ENCODE assay signal across 27 cellular contexts in the genomic region with DNA sequence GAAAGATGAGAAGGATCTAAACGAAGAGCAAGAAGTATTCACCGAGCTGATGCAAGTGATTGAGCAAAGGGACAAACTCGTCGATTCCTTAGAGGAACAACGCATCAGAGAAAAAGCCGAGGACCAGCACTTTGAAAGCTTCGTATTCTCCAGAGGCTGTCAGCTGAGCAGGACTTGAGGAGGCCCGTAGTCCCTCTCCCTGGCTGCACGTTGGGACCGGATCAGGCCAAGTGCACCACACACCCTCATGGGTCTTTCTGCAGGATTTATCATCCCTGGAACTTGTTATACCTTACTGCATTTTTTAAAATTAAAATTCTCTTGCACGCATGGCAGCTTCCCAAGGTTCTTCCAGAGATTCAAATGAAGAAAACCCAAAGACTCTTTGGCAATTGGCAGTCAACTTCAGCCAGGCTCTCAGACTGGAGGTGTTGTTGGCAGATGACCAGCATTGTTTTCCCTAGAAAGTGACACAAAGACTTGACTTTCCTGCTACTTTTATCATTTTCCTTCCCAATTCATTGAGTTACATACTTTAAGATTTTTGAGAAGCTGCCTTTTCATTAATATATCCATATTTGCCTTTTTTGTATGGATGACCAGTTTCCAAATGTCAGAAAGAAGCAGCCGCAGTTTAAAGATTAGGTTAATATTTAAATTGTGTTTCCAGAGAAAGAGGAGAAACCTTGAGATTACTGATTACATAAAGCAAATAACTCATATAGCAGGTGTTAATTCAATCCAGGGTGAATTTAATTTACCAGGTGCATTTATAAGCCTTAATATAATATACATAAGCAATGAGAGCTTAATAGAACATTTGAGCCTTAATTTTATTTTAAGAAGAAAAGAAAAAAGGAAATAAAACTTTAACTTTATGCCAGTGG. TPM values are rescaled to one million over a fixed set of nuclear protein-coding genes. Genes with fewer than 3 reads are reported as not detected.
DNase-seq lines count a peak whose midpoint lies in the region; ATAC-seq, FAIRE-seq and TF ChIP-seq lines count a peak whose summit lies in the region.
"Had no signal": no experiment of that assay in that cellular context is flagged by ENCODE, and none has a peak within 500 bp of the region (broad histone marks: within the 10 kb centered on the region; RNA-seq: fewer than 3 reads in every experiment).

No MANE protein-coding gene starts in this region.

- no peak overlapping the region for H3K4me3 ChIP-seq in CD4-positive, CD25-positive, alpha-beta regulatory T cell (ENCODE audit: low read depth, low read length)
- H3K4me3 ChIP-seq in CD4-positive, alpha-beta memory T cell (ENCODE audit: low read length in 2 of 2), result no peak overlapping the region
- peak overlapping the region; percentile 3 for H3K4me3 ChIP-seq in endocrine pancreas (ENCODE audit: control insufficient read depth, insufficient read depth, low read length)
- H3K4me3 ChIP-seq in osteoblast (ENCODE audit: insufficient read depth, low read length), result no peak overlapping the region
- no peak overlapping the region for H3K4me3 ChIP-seq in effector memory CD4-positive, alpha-beta T cell (ENCODE audit: insufficient read depth, low read depth, low read length, poor library complexity, severe bottlenecking)
- H3K4me3 ChIP-seq: A549; BLaER1 treated with 17β-estradiol and CSF1 and Interleukin-3, amounts not matched to agents 10 nM and 100 nM; GM12878; SK-N-MC had no signal

- peaks cover 5% of the 10 kb centered on the region for H3K36me3 Mint-ChIP-seq in CD4-positive, CD25-positive, alpha-beta regulatory T cell
- H3K36me3 Mint-ChIP-seq in CD4-positive, alpha-beta memory T cell, result peaks cover 0 to 14% of the 10 kb centered on the region in 2 donors
- no peaks in the 10 kb centered on the region for H3K36me3 Mint-ChIP-seq in T-cell

- CTCF ChIA-PET in CD4-positive, alpha-beta memory T cell (lab: Charles Lee; ENCODE audit: partially characterized antibody), result interaction anchor here (2.1 to 3.8 kb wide), 2 partner anchors 8 to 27 kb away, joined by 16 to 17 read pairs; no protein-coding TSS in a partner anchor
- CTCF ChIA-PET in T-cell (lab: Charles Lee), result interaction anchor here in 1 of 2 donors (0.5 kb wide), 1 partner anchor 16 kb away, joined by 4 read pairs; no protein-coding TSS in a partner anchor

- H3K27ac ChIP-seq in CD4-positive, CD25-positive, alpha-beta regulatory T cell (ENCODE audit: insufficient read depth, low read length, poor library complexity, severe bottlenecking), result no peak overlapping the region
- no peak overlapping the region for H3K27ac ChIP-seq in CD4-positive, alpha-beta memory T cell (ENCODE audit: low read depth, low read length)
- H3K27ac ChIP-seq in osteoblast (ENCODE audit: low read depth, low read length), result no peak overlapping the region
- H3K27ac ChIP-seq in effector memory CD4-positive, alpha-beta T cell (ENCODE audit: insufficient read depth, low read length, poor library complexity, severe bottlenecking), result no peak overlapping the region
- H3K27ac ChIP-seq: A549; BLaER1 treated with 17β-estradiol and CSF1 and Interleukin-3, amounts not matched to agents 10 nM and 100 nM; SK-N-MC had no signal

- intact Hi-C loops in CD4-positive, alpha-beta memory T cell (cut with micrococcal nuclease), result no loop called here

- TF ChIP-seq POLR2A in GM12891 (IDR thresholded peaks at IDR 0.05; ENCODE audit: low read depth, low read length), result no peak

- H3K4me1 Mint-ChIP-seq in CD4-positive, CD25-positive, alpha-beta regulatory T cell, result peaks cover 18 to 66% (median 35%) of the 10 kb centered on the region in 4 donors
- peaks cover 42 to 69% (median 55%) of the 10 kb centered on the region in 4 donors for H3K4me1 Mint-ChIP-seq in CD4-positive, alpha-beta memory T cell
- H3K4me1 Mint-ChIP-seq in T-cell, result peaks cover 64 to 66% (median 65%) of the 10 kb centered on the region in 3 donors

- no peaks in the 10 kb centered on the region for H3K27me3 ChIP-seq in CD4-positive, CD25-positive, alpha-beta regulatory T cell (ENCODE audit: control insufficient read depth, insufficient read depth, low read length)
- no peaks in the 10 kb centered on the region for H3K27me3 ChIP-seq in CD4-positive, alpha-beta memory T cell (ENCODE audit: insufficient read depth, low read length)
- no peaks in the 10 kb centered on the region for H3K27me3 ChIP-seq in endocrine pancreas (ENCODE audit: control insufficient read depth, insufficient read depth, low read length)
- no peaks in the 10 kb centered on the region for H3K27me3 ChIP-seq in osteoblast (ENCODE audit: insufficient read depth, low read length)
- H3K27me3 ChIP-seq in effector memory CD4-positive, alpha-beta T cell (replicated peaks; ENCODE audit: control insufficient read depth, insufficient read depth, low read length, poor library complexity, severe bottlenecking), result no peaks in the 10 kb centered on the region
- H3K27me3 ChIP-seq: BLaER1 treated with 17β-estradiol and CSF1 and Interleukin-3, amounts not matched to agents 10 nM and 100 nM had no signal

- H3K4me3 Mint-ChIP-seq in CD4-positive, CD25-positive, alpha-beta regulatory T cell, result no peak overlapping the region
- peak overlapping the region in 1 of 8 donors; percentile 76 for H3K4me3 Mint-ChIP-seq in CD4-positive, alpha-beta memory T cell
- H3K4me3 Mint-ChIP-seq in T-cell, result peak overlapping the region in 1 of 3 donors; percentile 64

- TF ChIP-seq CTCF in osteoblast (IDR thresholded peaks at IDR 0.05; ENCODE audit: extremely low read depth, low read depth, low read length), result no peak

- H3K9me3 ChIP-seq in CD4-positive, CD25-positive, alpha-beta regulatory T cell (ENCODE audit: control insufficient read depth in 2 of 2, low read length in 2 of 2), result no peaks in the 10 kb centered on the region
- no peaks in the 10 kb centered on the region for H3K9me3 ChIP-seq in CD4-positive, alpha-beta memory T cell (ENCODE audit: control insufficient read depth in 1 of 2, low read length in 2 of 2)
- H3K9me3 ChIP-seq in endocrine pancreas (ENCODE audit: control insufficient read depth, low read length) (no peaks in the 10 kb centered on the region), osteoblast (ENCODE audit: low read depth, low read length) (no peaks in the 10 kb centered on the region)
- H3K9me3 ChIP-seq in effector memory CD4-positive, alpha-beta T cell (ENCODE audit: control insufficient read depth, low read length), result no peaks in the 10 kb centered on the region
- H3K9me3 ChIP-seq: A549; BLaER1 treated with 17β-estradiol and CSF1 and Interleukin-3, amounts not matched to agents 10 nM and 100 nM had no signal

- H3K27me3 Mint-ChIP-seq in CD4-positive, CD25-positive, alpha-beta regulatory T cell, result no peaks in the 10 kb centered on the region
- H3K27me3 Mint-ChIP-seq in CD4-positive, alpha-beta memory T cell, result no peaks in the 10 kb centered on the region
- H3K27me3 Mint-ChIP-seq in T-cell, result no peaks in the 10 kb centered on the region
- H3K27me3 Mint-ChIP-seq: CD8-positive, alpha-beta memory T cell had no signal

- no peak for FAIRE-seq in GM12891 (lab: Jason Lieb, UNC)
- FAIRE-seq: A549, GM12878, HepG2, RCC 7860 had no signal

- no peak for ATAC-seq in CD4-positive, CD25-positive, alpha-beta regulatory T cell (ENCODE audit: low read depth in 2 of 2)
- no peak for ATAC-seq in T-cell (replicated peaks in 1 of 4)
- ATAC-seq: A549, GM12878, HepG2 had no signal

- H2AFZ ChIP-seq in osteoblast (ENCODE audit: low read length), result no peak overlapping the region

- no peaks in the 10 kb centered on the region for H3K9me3 Mint-ChIP-seq in CD4-positive, CD25-positive, alpha-beta regulatory T cell
- H3K9me3 Mint-ChIP-seq in CD4-positive, alpha-beta memory T cell, result peaks cover 0 to 3% (median 0%) of the 10 kb centered on the region in 8 donors
- H3K9me3 Mint-ChIP-seq in T-cell, result no peaks in the 10 kb centered on the region
- H3K9me3 Mint-ChIP-seq: CD8-positive, alpha-beta memory T cell had no signal

- peaks cover 26% of the 10 kb centered on the region for H3K4me1 ChIP-seq in CD4-positive, CD25-positive, alpha-beta regulatory T cell (ENCODE audit: control insufficient read depth, insufficient read depth, low read length, poor library complexity, severe bottlenecking)
- peaks cover 45% of the 10 kb centered on the region for H3K4me1 ChIP-seq in CD4-positive, alpha-beta memory T cell (ENCODE audit: insufficient read depth, low read length)
- no peaks in the 10 kb centered on the region for H3K4me1 ChIP-seq in endocrine pancreas (ENCODE audit: control insufficient read depth, insufficient read depth, low read length)
- H3K4me1 ChIP-seq in osteoblast (ENCODE audit: insufficient read depth, low read length), result peaks cover 12% of the 10 kb centered on the region
- peaks cover 24% of the 10 kb centered on the region for H3K4me1 ChIP-seq in effector memory CD4-positive, alpha-beta T cell (ENCODE audit: control insufficient read depth, insufficient read depth, low read length, poor library complexity, severe bottlenecking)
- H3K4me1 ChIP-seq: A549; BLaER1 treated with 17β-estradiol and CSF1 and Interleukin-3, amounts not matched to agents 10 nM and 100 nM had no signal

- no peak for DNase-seq in CD4-positive, CD25-positive, alpha-beta regulatory T cell
- no peak for DNase-seq in CD4-positive, alpha-beta memory T cell
- DNase-seq in osteoblast (ENCODE audit: insufficient read length, low spot score, missing footprints), result peak; percentile 26
- DNase-seq in effector memory CD4-positive, alpha-beta T cell, result no peak
- no peak for DNase-seq in T-cell
- no peak for DNase-seq in GM12891 (ENCODE audit: insufficient read length, low spot score)
- DNase-seq: AML-193; CD8-positive, alpha-beta memory T cell; DMS 273 treated with DMSO at 0.1 percent for 48 hours; DMS79; EL; GDM1; Karpas-422; NCI-H1092; NCI-H1436; NCI-H187 treated with DMSO at 0.1 percent for 48 hours; NCI-H2171 treated with DMSO at 0.1 percent for 48 hours; NCI-H345; NCI-H510A treated with DMSO at 0.1 percent for 48 hours; SIG-M5 had no signal

- no peak overlapping the region for H3K4me2 ChIP-seq in osteoblast (ENCODE audit: insufficient read depth, low read length)
- H3K4me2 ChIP-seq: A549; BLaER1 treated with 17β-estradiol and CSF1 and Interleukin-3, amounts not matched to agents 10 nM and 100 nM had no signal

- POLR2A ChIA-PET in CD4-positive, alpha-beta memory T cell (lab: Charles Lee; ENCODE audit: partially characterized antibody), result interaction anchor here (0.7 to 3.0 kb wide), 2 partner anchors 8 to 19 kb away, joined by 3 to 32 read pairs; a partner anchor contains a TSS
- POLR2A ChIA-PET in T-cell (lab: Charles Lee), result no interaction called here

- H4K20me1 ChIP-seq in osteoblast (ENCODE audit: insufficient read depth, low read length), result no peaks in the 10 kb centered on the region
- H4K20me1 ChIP-seq: BLaER1 treated with 17β-estradiol and CSF1 and Interleukin-3, amounts not matched to agents 10 nM and 100 nM had no signal

- H3K79me2 ChIP-seq in osteoblast (ENCODE audit: insufficient read depth, low read length), result no peaks in the 10 kb centered on the region

- H3K27ac Mint-ChIP-seq in CD4-positive, CD25-positive, alpha-beta regulatory T cell, result peak overlapping the region in 2 of 3 donors; percentile 25 to 89
- H3K27ac Mint-ChIP-seq in CD4-positive, alpha-beta memory T cell, result peak overlapping the region in 5 of 7 donors; percentile 15 to 82 (median 37)
- no peak overlapping the region for H3K27ac Mint-ChIP-seq in T-cell

- H3K9ac ChIP-seq in endocrine pancreas (ENCODE audit: control insufficient read depth, insufficient read depth, low read length), result no peak overlapping the region
- H3K9ac ChIP-seq: BLaER1 treated with 17β-estradiol and CSF1 and Interleukin-3, amounts not matched to agents 10 nM and 100 nM had no signal

- no peaks in the 10 kb centered on the region for H3K36me3 ChIP-seq in CD4-positive, CD25-positive, alpha-beta regulatory T cell (ENCODE audit: control insufficient read depth, insufficient read depth, low read length)
- H3K36me3 ChIP-seq in CD4-positive, alpha-beta memory T cell (ENCODE audit: insufficient read depth, low read length), result no peaks in the 10 kb centered on the region
- no peaks in the 10 kb centered on the region for H3K36me3 ChIP-seq in endocrine pancreas (ENCODE audit: control insufficient read depth, insufficient read depth, low read length)
- H3K36me3 ChIP-seq in osteoblast (ENCODE audit: insufficient read depth, low read length), result no peaks in the 10 kb centered on the region
- H3K36me3 ChIP-seq in effector memory CD4-positive, alpha-beta T cell (ENCODE audit: control insufficient read depth, insufficient read depth, low read length), result no peaks in the 10 kb centered on the region
- H3K36me3 ChIP-seq: BLaER1 treated with 17β-estradiol and CSF1 and Interleukin-3, amounts not matched to agents 10 nM and 100 nM had no signal

RNA-seq across cellular contexts. Expression of a gene that starts 18.8 kb away (rescaled TPM):
- total RNA-seq in CD4-positive, CD25-positive, alpha-beta regulatory T cell, result 0.30 TPM
- polyA plus RNA-seq in CD4-positive, CD25-positive, alpha-beta regulatory T cell, result under 1 TPM in 3 of 4 donors, not detected in 1; 0.09 to 0.31 (median 0.18) TPM
- 1 to 10 TPM; 1.3 to 2.4 TPM for total RNA-seq in CD4-positive, alpha-beta memory T cell
- 1 to 10 TPM in 1 of 2 donors, under 1 TPM in 1; 0.75 to 1.5 TPM for polyA plus RNA-seq in CD4-positive, alpha-beta memory T cell
- 74.9 and 83.7 TPM in 2 replicates for total RNA-seq in osteoblast
- under 1 TPM; 0.41 to 0.93 (median 0.75) TPM for total RNA-seq in T-cell
- polyA plus RNA-seq in GM12891 (2012; ENCODE audit: low read depth, missing spikeins), result not detected

Comparison
In these comparisons a context has a peak if more than half of its experiments do, and no peak if none do; other contexts are left out.
1. H3K27ac Mint-ChIP-seq: peak in CD4-positive, CD25-positive, alpha-beta regulatory T cell (2 of 3) and CD4-positive, alpha-beta memory T cell (5 of 7); none in T-cell (0 of 2).
2. RNA of a gene that starts 18.8 kb away (total RNA-seq): 74.9 to 83.7 TPM in osteoblast; 1.3 to 2.4 TPM in CD4-positive, alpha-beta memory T cell, 0.41 to 0.93 TPM in T-cell and 0.30 TPM in CD4-positive, CD25-positive, alpha-beta regulatory T cell (single experiment); every median in the first group is over 10 times any median in the second.